ENCODE assay signal across 18 cellular contexts in genomic region chr4:124097447-124097846, GRCh38.
"Had no signal": no experiment of that assay in that cellular context is flagged by ENCODE, and none has a peak within 500 bp of the region (broad histone marks: within the 10 kb centered on the region; RNA-seq: fewer than 3 reads in every experiment).

No MANE protein-coding gene starts in this region.

- H3K36me3 ChIP-seq: pancreas had no signal

- H3K27ac ChIP-seq: dorsolateral prefrontal cortex, pancreas had no signal

- ATAC-seq: activated naive CD4-positive, alpha-beta T cell treated with anti-CD3 and anti-CD28 coated beads, Interleukin-2, amount 50 U/mL, for 72 hours; activated T-cell treated with anti-CD3 and anti-CD28 coated beads, Interleukin-2, amount 50 U/mL, for 72 hours; esophagus mucosa; naive thymus-derived CD4-positive, alpha-beta T cell had no signal

- H3K27ac Mint-ChIP-seq: activated CD4-positive, alpha-beta T cell treated with anti-CD3 and anti-CD28 coated beads, Interleukin-2, amount 10 ng/mL, durations not matched to agents 24 days and 14 days; activated naive CD4-positive, alpha-beta T cell treated with anti-CD3 and anti-CD28 coated beads, Interleukin-2, amount 50 U/mL, for 72 hours; activated T-cell treated with anti-CD3 and anti-CD28 coated beads, Interleukin-2, amount 50 U/mL, for 72 hours; naive thymus-derived CD4-positive, alpha-beta T cell; stimulated activated naive CD8-positive, alpha-beta T cell treated with anti-CD3 and anti-CD28 coated beads, Interleukin-15, Interleukin-2, amounts not matched to agents 100 ng/mL and 50 ng/mL, for 24 hours; type B pancreatic cell had no signal

- FAIRE-seq: endometrium, frontal cortex, islet of Langerhans, pancreas, TTC549 had no signal

- H3K27me3 Mint-ChIP-seq: activated CD4-positive, alpha-beta T cell treated with anti-CD3 and anti-CD28 coated beads, Interleukin-2, amount 10 ng/mL, durations not matched to agents 24 days and 14 days; naive thymus-derived CD4-positive, alpha-beta T cell; stimulated activated naive CD8-positive, alpha-beta T cell treated with anti-CD3 and anti-CD28 coated beads, Interleukin-15, Interleukin-2, amounts not matched to agents 100 ng/mL and 50 ng/mL, for 24 hours; type B pancreatic cell had no signal

- DNase-seq: activated CD4-positive, alpha-beta T cell treated with anti-CD3 and anti-CD28 coated beads, Interleukin-2, amount 10 ng/mL, durations not matched to agents 24 days and 14 days; activated CD4-positive, CD25-positive, alpha-beta regulatory T cell; activated CD8-positive, alpha-beta memory T cell treated with anti-CD3 and anti-CD28 coated beads, Interleukin-2, amount 50 U/mL, for 48 hours; activated gamma-delta T cell; activated T-cell treated with anti-CD3 and anti-CD28 coated beads, Interleukin-2, amount 50 U/mL, for 72 hours; dorsolateral prefrontal cortex; mammary epithelial cell; naive thymus-derived CD4-positive, alpha-beta T cell; pancreas; T-helper 2 cell had no signal

- H3K4me3 ChIP-seq: dorsolateral prefrontal cortex, pancreas had no signal

- H3K9me3 Mint-ChIP-seq: activated CD4-positive, alpha-beta T cell treated with anti-CD3 and anti-CD28 coated beads, Interleukin-2, amount 10 ng/mL, durations not matched to agents 24 days and 14 days; stimulated activated naive CD8-positive, alpha-beta T cell treated with anti-CD3 and anti-CD28 coated beads, Interleukin-15, Interleukin-2, amounts not matched to agents 100 ng/mL and 50 ng/mL, for 24 hours had no signal

- H3K27me3 ChIP-seq: dorsolateral prefrontal cortex, pancreas had no signal

- H3K4me3 Mint-ChIP-seq: activated CD4-positive, alpha-beta T cell treated with anti-CD3 and anti-CD28 coated beads, Interleukin-2, amount 10 ng/mL, durations not matched to agents 24 days and 14 days; activated T-cell treated with anti-CD3 and anti-CD28 coated beads, Interleukin-2, amount 50 U/mL, for 72 hours; naive thymus-derived CD4-positive, alpha-beta T cell; stimulated activated naive CD8-positive, alpha-beta T cell treated with anti-CD3 and anti-CD28 coated beads, Interleukin-15, Interleukin-2, amounts not matched to agents 100 ng/mL and 50 ng/mL, for 24 hours; type B pancreatic cell had no signal

- H3K36me3 Mint-ChIP-seq: activated naive CD4-positive, alpha-beta T cell treated with anti-CD3 and anti-CD28 coated beads, Interleukin-2, amount 50 U/mL, for 72 hours; type B pancreatic cell had no signal

- H3K9me3 ChIP-seq: pancreas had no signal

- H3K4me1 ChIP-seq: pancreas had no signal

- H3K4me1 Mint-ChIP-seq: activated CD4-positive, alpha-beta T cell treated with anti-CD3 and anti-CD28 coated beads, Interleukin-2, amount 10 ng/mL, durations not matched to agents 24 days and 14 days; naive thymus-derived CD4-positive, alpha-beta T cell had no signal
